Comparison of ENCODE assay signal across 8 cellular contexts in genomic region chr10:63630928-63631685, GRCh38.
DNase-seq lines count a peak whose midpoint lies in the region; ATAC-seq and TF ChIP-seq lines count a peak whose summit lies in the region.

No MANE protein-coding gene starts in this region.

- H4K20me1 ChIP-seq in Karpas-422 (ENCODE audit: insufficient read depth, low read depth, low read length): no peaks in the 10 kb centered on the region; the same call in 1 of the 2 replicates

- peak overlapping the region; percentile 91 for H3K4me3 Mint-ChIP-seq in chondrocyte (ENCODE audit: unreplicated experiment)

- H3K4me3 ChIP-seq in Karpas-422 (ENCODE audit: low read length) (peak overlapping the region; percentile 77), mucosa of descending colon (peak overlapping the region; percentile 29)

- H3K9me3 Mint-ChIP-seq in chondrocyte (ENCODE audit: low read depth): no peaks in the 10 kb centered on the region

- H3K79me2 ChIP-seq in Karpas-422 (ENCODE audit: low read length): no peaks in the 10 kb centered on the region

- H3K4me1 ChIP-seq in Karpas-422 (ENCODE audit: low read length) (peaks cover 46% of the 10 kb centered on the region), mucosa of descending colon (ENCODE audit: low read depth) (peaks cover 23% of the 10 kb centered on the region)

- no peaks in the 10 kb centered on the region for H3K27me3 ChIP-seq in Karpas-422 (ENCODE audit: low read length)

- peak overlapping the region; percentile 70 for H3K9ac ChIP-seq in Karpas-422 (ENCODE audit: low read length)

- H3K4me2 ChIP-seq in Karpas-422 (ENCODE audit: low read depth, low read length, poor library complexity, severe bottlenecking): peak overlapping the region; percentile 77

- H3K27me3 Mint-ChIP-seq in chondrocyte (ENCODE audit: low read depth): no peaks in the 10 kb centered on the region

- in situ Hi-C loops in ACHN (cut with HindIII; ENCODE audit: low pct_ligation_motif_present, low pct_unique_long_range_greater_than_20kb, low sequenced_read_pairs): no loop called here

- TF ChIP-seq CTCF in AG09319 (IDR thresholded peaks at IDR 0.05; ENCODE audit: low read depth, low read length) (no peak), chondrocyte (IDR thresholded peaks at IDR 0.05) (no peak), mucosa of descending colon (IDR thresholded peaks at IDR 0.05) (no peak)

- DNase-seq in AG09319 (ENCODE audit: extremely low read depth, low read depth) (peak; percentile 87), Karpas-422 (peak; percentile 71), chondrocyte (ENCODE audit: low spot score) (no peak), mucosa of descending colon (no peak), erythroblast (lab: John Stamatoyannopoulos, UW) (no peak), ACHN (no peak)
- no peak for DNase-seq in stimulated activated CD4-positive, alpha-beta T cell treated with anti-CD3 and anti-CD28 coated beads, Interleukin-15, amount 100 ng/mL, for 24 hours

- ATAC-seq in mucosa of descending colon: no peak
- ATAC-seq in GM21360 (IDR thresholded peaks at IDR 0.05; ENCODE audit: unreplicated experiment): no peak

- TF ChIP-seq POLR2A in erythroblast (IDR thresholded peaks at IDR 0.05; ENCODE audit: low read length): no peak

- peak overlapping the region; percentile 99 for H3K27ac Mint-ChIP-seq in chondrocyte (ENCODE audit: unreplicated experiment)

- intact Hi-C loops in mucosa of descending colon (cut with DNase I, micrococcal nuclease): no loop called here

- H2AFZ ChIP-seq in Karpas-422 (ENCODE audit: low read length): peak overlapping the region; percentile 87

- no peaks in the 10 kb centered on the region for H3K9me2 ChIP-seq in Karpas-422 (replicated peaks; ENCODE audit: insufficient read depth, low read length)

- H3K27ac ChIP-seq in Karpas-422 (ENCODE audit: low read length): peak overlapping the region; percentile 33; the same call in 1 of the 2 replicates

- H3K36me3 Mint-ChIP-seq in chondrocyte (ENCODE audit: low read depth): no peaks in the 10 kb centered on the region

- H3K9me3 ChIP-seq in Karpas-422 (ENCODE audit: low read length) (no peaks in the 10 kb centered on the region), mucosa of descending colon (no peaks in the 10 kb centered on the region)

- H3K36me3 ChIP-seq in Karpas-422 (ENCODE audit: insufficient read depth, low read length) (no peaks in the 10 kb centered on the region), mucosa of descending colon (ENCODE audit: low read depth) (no peaks in the 10 kb centered on the region)

- peaks cover 39% of the 10 kb centered on the region for H3K4me1 Mint-ChIP-seq in chondrocyte (ENCODE audit: low read depth)

Comparison
In these comparisons a context has a peak if more than half of its experiments do, and no peak if none do; other contexts are left out.
1. DNase-seq: peak in AG09319 (single experiment) and Karpas-422 (single experiment); none in chondrocyte (single experiment), mucosa of descending colon (0 of 3), erythroblast (0 of 2), ACHN (single experiment) and stimulated activated CD4-positive, alpha-beta T cell treated with anti-CD3 and anti-CD28 coated beads, Interleukin-15, amount 100 ng/mL, for 24 hours (single experiment).